In genomic region chr11:64799925-64800632, GRCh38 we compare ENCODE assay signal across 2 cellular contexts.
TF ChIP-seq lines count a peak whose summit lies in the region.

No MANE protein-coding gene starts in this region.

TF ChIP-seq in Ishikawa, 13 proteins besides CTCF, POLR2A, EP300 and RAD21:
- TF ChIP-seq CREB1 (IDR thresholded peaks at IDR 0.05; ENCODE audit: low read depth) (no peak), ZBTB7A (IDR thresholded peaks at IDR 0.05; ENCODE audit: low read depth) (peak; percentile 39; the same call in 1 of the 2 replicates), NFIC (IDR thresholded peaks at IDR 0.05) (peak; percentile 61)
TF ChIP-seq in Ishikawa: peak in this region for 2.

TF ChIP-seq in GM12878, 131 proteins besides CTCF, POLR2A, EP300 and RAD21:
- no peak for TF ChIP-seq KDM1A (IDR thresholded peaks at IDR 0.05; ENCODE audit: borderline replicate concordance)
- TF ChIP-seq MEF2B (IDR thresholded peaks at IDR 0.05; ENCODE audit: partially characterized antibody, poor library complexity, severe bottlenecking): peak; percentile 5
- TF ChIP-seq PAX5 (IDR thresholded peaks at IDR 0.05; ENCODE audit: borderline replicate concordance, low read depth, low read length): 0 out of 2 replicates have a peak, but pooled peaks have one; percentile 3
